In the genomic region with DNA sequence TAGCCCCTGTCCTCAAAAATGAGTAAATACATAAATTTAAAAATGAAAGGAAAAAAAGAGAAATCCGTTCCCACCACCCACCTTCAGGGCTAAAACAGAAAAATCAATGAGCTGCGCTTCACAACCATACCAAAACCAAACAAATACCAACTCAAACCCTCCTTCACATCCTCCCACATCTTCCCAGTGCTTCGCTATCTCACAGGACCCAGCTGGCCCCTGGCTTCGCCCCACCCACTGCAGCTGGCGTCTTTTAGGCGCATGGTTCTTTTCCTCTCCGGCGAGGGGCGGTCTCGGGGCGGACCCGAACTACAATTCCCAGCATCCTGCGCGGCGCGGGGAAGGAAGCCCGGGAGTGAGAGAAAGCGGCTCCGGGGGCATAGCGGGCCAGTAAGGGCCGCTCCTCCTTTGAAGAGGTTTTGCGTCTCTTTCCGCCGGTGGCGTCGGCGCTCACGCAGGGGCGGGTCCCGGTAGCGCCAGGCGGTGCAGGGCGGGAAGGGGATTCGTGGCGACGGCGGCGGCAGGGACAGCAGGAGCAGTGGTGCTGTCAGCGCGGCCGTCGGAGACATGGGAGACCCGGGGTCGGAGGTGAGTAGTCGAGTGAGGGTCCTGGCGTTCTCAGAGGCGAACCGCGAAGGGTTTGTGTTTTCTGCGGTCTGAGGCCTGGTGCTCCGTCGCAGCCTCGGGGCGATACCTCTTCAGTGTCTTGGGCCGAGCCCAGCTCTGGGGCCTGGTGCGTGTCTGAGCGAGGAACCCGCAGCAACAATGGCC, we compare ENCODE assay signal across 8 cellular contexts. TPM values are rescaled to one million over a fixed set of nuclear protein-coding genes. Genes with fewer than 3 reads are reported as not detected.
DNase-seq lines count a peak whose midpoint lies in the region; ATAC-seq and TF ChIP-seq lines count a peak whose summit lies in the region.

A gene with protein sequence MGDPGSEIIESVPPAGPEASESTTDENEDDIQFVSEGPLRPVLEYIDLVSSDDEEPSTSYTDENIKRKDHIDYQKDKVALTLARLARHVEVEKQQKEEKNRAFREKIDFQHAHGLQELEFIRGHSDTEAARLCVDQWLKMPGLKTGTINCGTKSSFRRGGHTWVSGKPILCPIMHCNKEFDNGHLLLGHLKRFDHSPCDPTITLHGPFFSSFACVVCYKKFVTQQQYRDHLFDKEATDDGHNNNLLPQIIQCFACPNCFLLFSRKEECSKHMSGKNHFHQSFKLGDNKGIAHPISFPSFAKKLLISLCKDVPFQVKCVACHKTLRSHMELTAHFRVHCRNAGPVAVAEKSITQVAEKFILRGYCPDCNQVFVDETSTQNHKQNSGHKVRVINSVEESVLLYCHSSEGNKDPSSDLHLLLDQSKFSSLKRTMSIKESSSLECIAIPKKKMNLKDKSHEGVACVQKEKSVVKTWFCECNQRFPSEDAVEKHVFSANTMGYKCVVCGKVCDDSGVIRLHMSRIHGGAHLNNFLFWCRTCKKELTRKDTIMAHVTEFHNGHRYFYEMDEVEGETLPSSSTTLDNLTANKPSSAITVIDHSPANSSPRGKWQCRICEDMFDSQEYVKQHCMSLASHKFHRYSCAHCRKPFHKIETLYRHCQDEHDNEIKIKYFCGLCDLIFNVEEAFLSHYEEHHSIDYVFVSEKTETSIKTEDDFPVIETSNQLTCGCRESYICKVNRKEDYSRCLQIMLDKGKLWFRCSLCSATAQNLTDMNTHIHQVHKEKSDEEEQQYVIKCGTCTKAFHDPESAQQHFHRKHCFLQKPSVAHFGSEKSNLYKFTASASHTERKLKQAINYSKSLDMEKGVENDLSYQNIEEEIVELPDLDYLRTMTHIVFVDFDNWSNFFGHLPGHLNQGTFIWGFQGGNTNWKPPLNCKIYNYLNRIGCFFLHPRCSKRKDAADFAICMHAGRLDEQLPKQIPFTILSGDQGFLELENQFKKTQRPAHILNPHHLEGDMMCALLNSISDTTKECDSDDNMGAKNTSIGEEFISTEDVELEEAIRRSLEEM (plus strand): TSS at position 502 of the 771 bp plus-strand sequence. CDS start 66 bp downstream, at position 568.

- ATAC-seq in GM19372 (IDR thresholded peaks at IDR 0.05; ENCODE audit: low read depth, unreplicated experiment) = peak; percentile 85
- ATAC-seq in HG03558 (IDR thresholded peaks at IDR 0.05; ENCODE audit: extremely low read depth, unreplicated experiment) = peak; percentile 81
- peak; percentile 97 for ATAC-seq in left lung

- peak within 1 kb of the TSS; percentile 94 for H3K4me3 Mint-ChIP-seq in dendritic cell treated with granulocyte-macrophage colony-stimulating factor and Interleukin-4, amounts not matched to agents 40 ng/mL and 50 ng/mL, for 4 days

- DNase-seq in C1 segment of cervical spinal cord (lab: John Stamatoyannopoulos, UW) (peak; percentile 52 to 99 (median 96)), NCI-H748 treated with DMSO at 0.1 percent for 48 hours (lab: John Stamatoyannopoulos, UW) (peak; percentile 96), left lung (peak; percentile 98 to 99)
- DNase-seq in activated CD4-positive, alpha-beta T cell treated with anti-CD3 and anti-CD28 coated beads, Interleukin-2, amount 50 U/mL, for 24 hours (ENCODE audit: low read depth in 1 of 2, low spot score in 1 of 2) = peak; percentile 93 to 97
- DNase-seq in stimulated activated CD4-positive, alpha-beta T cell treated with anti-CD3 and anti-CD28 coated beads, Interleukin-2, amount 100 ng/mL, for 48 hours = peak; percentile 94 to 95

- intact Hi-C loops in dendritic cell treated with granulocyte-macrophage colony-stimulating factor and Interleukin-4, amounts not matched to agents 40 ng/mL and 50 ng/mL, for 4 days (cut with micrococcal nuclease) = loop anchor here (1.0 to 10.0 kb wide), 3 partner anchors 38 to 227 kb away; a partner anchor contains a TSS
- intact Hi-C loops in left lung (cut with DNase I) = no loop called here

- H3K4me3 ChIP-seq in left lung = peak within 1 kb of the TSS; percentile 47 to 64

- peak within 1 kb of the TSS; percentile 93 for H3K27ac Mint-ChIP-seq in dendritic cell treated with granulocyte-macrophage colony-stimulating factor and Interleukin-4, amounts not matched to agents 40 ng/mL and 50 ng/mL, for 4 days

- peaks cover 38% of the 10 kb centered on the region for H3K4me1 Mint-ChIP-seq in dendritic cell treated with granulocyte-macrophage colony-stimulating factor and Interleukin-4, amounts not matched to agents 40 ng/mL and 50 ng/mL, for 4 days (ENCODE audit: low read depth)

- no peak for TF ChIP-seq CTCF in left lung (IDR thresholded peaks at IDR 0.05)

- H3K27me3 ChIP-seq in left lung = no peaks in the 10 kb centered on the region

- H3K9me3 Mint-ChIP-seq in dendritic cell treated with granulocyte-macrophage colony-stimulating factor and Interleukin-4, amounts not matched to agents 40 ng/mL and 50 ng/mL, for 4 days = no peaks in the 10 kb centered on the region

- peaks cover 18 to 37% of the 10 kb centered on the region in 2 donors for H3K4me1 ChIP-seq in left lung

- H3K9me3 ChIP-seq in left lung = no peaks in the 10 kb centered on the region

- H3K27ac ChIP-seq in left lung = peak within 1 kb of the TSS; percentile 78 to 85

- H3K27me3 Mint-ChIP-seq in dendritic cell treated with granulocyte-macrophage colony-stimulating factor and Interleukin-4, amounts not matched to agents 40 ng/mL and 50 ng/mL, for 4 days = no peaks in the 10 kb centered on the region

- H3K36me3 ChIP-seq in left lung = peaks cover 0 to 6% of the 10 kb centered on the region in 2 donors

- H3K36me3 Mint-ChIP-seq in dendritic cell treated with granulocyte-macrophage colony-stimulating factor and Interleukin-4, amounts not matched to agents 40 ng/mL and 50 ng/mL, for 4 days (ENCODE audit: low read depth) = peaks cover 33% of the 10 kb centered on the region

RNA-seq across cellular contexts. Expression of the gene that starts here (rescaled TPM):
- 10 to 100 TPM; 51.7 to 53.4 TPM for total RNA-seq in left lung

Comparison
In these comparisons a context has a peak if more than half of its experiments do, and no peak if none do; other contexts are left out.
1. Peak in every context shown above with its lines: DNase-seq, ATAC-seq, H3K4me3 ChIP-seq and H3K27ac ChIP-seq.